Comparison of ENCODE assay signal across 18 cellular contexts in the genomic region with DNA sequence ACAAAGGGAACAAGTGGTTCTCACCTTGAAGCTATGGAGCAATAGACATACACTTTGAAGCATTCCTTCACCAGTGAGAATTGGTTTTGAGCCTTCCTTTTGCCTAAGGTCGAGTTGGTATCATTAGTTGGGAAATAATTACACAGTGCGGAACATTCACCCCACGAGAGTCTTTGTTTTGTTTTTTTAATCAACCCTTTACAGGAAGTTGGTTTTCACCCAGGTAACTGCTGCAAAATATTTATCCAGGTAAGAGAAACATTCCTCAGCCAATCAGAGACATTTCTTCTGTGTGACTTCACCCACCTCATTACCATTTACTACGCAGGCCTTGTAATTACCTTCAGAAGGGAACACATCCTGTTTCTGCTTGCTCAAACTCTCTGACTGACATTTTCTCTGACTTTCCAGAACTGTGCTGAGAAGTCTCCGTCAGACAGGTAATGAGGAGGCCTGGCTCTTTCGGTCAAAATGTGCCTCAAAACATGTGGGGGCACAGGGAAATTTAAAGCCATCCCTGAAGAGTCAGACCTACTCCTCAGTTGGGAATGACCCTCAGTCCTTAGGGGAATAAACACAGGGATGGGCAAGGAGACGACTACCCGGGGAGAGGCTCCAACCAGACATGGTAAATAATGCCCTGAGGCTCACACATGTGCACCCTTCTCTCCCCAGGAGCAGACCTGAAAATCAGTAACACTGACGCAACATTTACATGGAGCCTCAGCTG. TPM values are rescaled to one million over a fixed set of nuclear protein-coding genes. Genes with fewer than 3 reads are reported as not detected.
A peak's percentile ranks its signal among the peaks of the same experiment; 100 is the strongest.
DNase-seq lines count a peak whose midpoint lies in the region; ATAC-seq and TF ChIP-seq lines count a peak whose summit lies in the region.
"Had no signal": no experiment of that assay in that cellular context is flagged by ENCODE, and none has a peak within 500 bp of the region (broad histone marks: within the 10 kb centered on the region; RNA-seq: fewer than 3 reads in every experiment).

No MANE protein-coding gene starts in this region.

- no peak overlapping the region for H3K9ac ChIP-seq in mucosa of rectum (ENCODE audit: low read depth in 1 of 2, low read length in 2 of 2)
- H3K9ac ChIP-seq: GM23248 had no signal

- H3K27ac ChIP-seq in C4-2B (peak overlapping the region; percentile 70), KOPT-K1 (ENCODE audit: low read depth, low read length, poor library complexity, severe bottlenecking) (peak overlapping the region; percentile 72), mucosa of rectum (ENCODE audit: low read depth in 2 of 2, low read length in 2 of 2) (peak overlapping the region; percentile 16 to 35)
- H3K27ac ChIP-seq: GM23248, heart left ventricle had no signal

- DNase-seq in epithelial cell of proximal tubule (ENCODE audit: low read depth) (peak; percentile 36), G401 (ENCODE audit: low spot score) (no peak), HCEC 1CT (no peak)
- no peak for DNase-seq in stimulated activated CD4-positive, alpha-beta T cell treated with anti-CD3 and anti-CD28 coated beads, Interleukin-4, amount 100 ng/mL, for 4 hours
- DNase-seq: activated CD4-positive, alpha-beta T cell treated with anti-CD3 and anti-CD28 coated beads, Interleukin-2, amount 50 U/mL, for 4 hours; activated naive CD4-positive, alpha-beta T cell treated with anti-CD3 and anti-CD28 coated beads, Interleukin-2, amount 10 ng/mL, durations not matched to agents 7 days and 5 days; activated T-cell treated with anti-CD3 and anti-CD28 coated beads, Interleukin-2, amount 50 U/mL, for 24 hours; GM23248; heart left ventricle; Karpas-422; NCI-H1105 treated with DMSO at 0.1 percent for 48 hours; NK-92 treated with Interleukin-12 subunit alpha and Interleukin-12 subunit beta, amount 100 ng/mL, for 24 hours; RPMI8226; stimulated activated CD4-positive, alpha-beta T cell treated with anti-CD3 and anti-CD28 coated beads, Interleukin-4, amount 100 ng/mL, for 1 hour had no signal

- H3K4me3 ChIP-seq in epithelial cell of proximal tubule (ENCODE audit: low read depth, low read length) (no peak overlapping the region), mucosa of rectum (ENCODE audit: low read length in 2 of 2) (no peak overlapping the region)
- H3K4me3 ChIP-seq: GM23248, heart left ventricle had no signal

- in situ Hi-C loops in G401 (cut with HindIII; ENCODE audit: low sequenced_read_pairs) = no loop called here

- H3K36me3 ChIP-seq in KOPT-K1 (ENCODE audit: insufficient read depth, low read length) = no peaks in the 10 kb centered on the region
- H3K36me3 ChIP-seq in mucosa of rectum (ENCODE audit: control insufficient read depth in 2 of 2, insufficient read depth in 2 of 2, low read length in 2 of 2) = no peaks in the 10 kb centered on the region
- H3K36me3 ChIP-seq: heart left ventricle had no signal

- H3K27me3 ChIP-seq in mucosa of rectum (ENCODE audit: control insufficient read depth in 2 of 2, insufficient read depth in 2 of 2, low read length in 2 of 2) = no peaks in the 10 kb centered on the region
- H3K27me3 ChIP-seq: heart left ventricle had no signal

- TF ChIP-seq CTCF in C4-2B (conservative IDR thresholded peaks at IDR 0.05) = no peak
- no peak for TF ChIP-seq CTCF in epithelial cell of proximal tubule (conservative IDR thresholded peaks at IDR 0.05; ENCODE audit: low read depth, low read length)

- no peaks in the 10 kb centered on the region for H3K9me3 ChIP-seq in KOPT-K1 (ENCODE audit: insufficient read depth, low read length, poor library complexity, severe bottlenecking)
- H3K9me3 ChIP-seq in mucosa of rectum (ENCODE audit: control insufficient read depth in 2 of 2, low read length in 2 of 2) = no peaks in the 10 kb centered on the region
- H3K9me3 ChIP-seq: heart left ventricle had no signal

- no peak for ATAC-seq in GM19395 (IDR thresholded peaks at IDR 0.05; ENCODE audit: unreplicated experiment)
- ATAC-seq: heart left ventricle had no signal

- H3K4me1 ChIP-seq in mucosa of rectum (ENCODE audit: control insufficient read depth in 2 of 2, insufficient read depth in 2 of 2, low read length in 2 of 2) = peaks cover 0 to 8% of the 10 kb centered on the region in 2 donors

RNA-seq across cellular contexts. Expression of a gene that starts 22.7 kb away (rescaled TPM):
- total RNA-seq in epithelial cell of proximal tubule = 2.7 and 5.8 TPM in 2 replicates
- total RNA-seq in G401 (2014; rRNA removed; shearing (Covaris generic)) = not detected in 2 replicates
